Comparison of ENCODE assay signal across 24 cellular contexts in genomic region chr17:73350864-73351263, GRCh38. TPM values are rescaled to one million over a fixed set of nuclear protein-coding genes. Genes with fewer than 3 reads are reported as not detected.
DNase-seq lines count a peak whose midpoint lies in the region; ATAC-seq and TF ChIP-seq lines count a peak whose summit lies in the region.
"Had no signal": no experiment of that assay in that cellular context is flagged by ENCODE, and none has a peak within 500 bp of the region (broad histone marks: within the 10 kb centered on the region; RNA-seq: fewer than 3 reads in every experiment).

No MANE protein-coding gene starts in this region.

- H3K27ac Mint-ChIP-seq in progenitor cell of endocrine pancreas = peak overlapping the region; percentile 49
- H3K27ac Mint-ChIP-seq: CD4-positive, alpha-beta T cell had no signal

- ATAC-seq in left ventricle myocardium superior = no peak
- ATAC-seq: PC-3 had no signal

- peaks cover 3% of the 10 kb centered on the region for H3K27me3 Mint-ChIP-seq in progenitor cell of endocrine pancreas
- H3K27me3 Mint-ChIP-seq: CD4-positive, alpha-beta T cell had no signal

- H3K4me1 Mint-ChIP-seq in progenitor cell of endocrine pancreas (ENCODE audit: low read depth) = peaks cover 9% of the 10 kb centered on the region

- H3K9me3 Mint-ChIP-seq in progenitor cell of endocrine pancreas (ENCODE audit: low read depth) = no peaks in the 10 kb centered on the region
- H3K9me3 Mint-ChIP-seq: CD4-positive, alpha-beta T cell; H9 had no signal

- intact Hi-C loops in left ventricle myocardium superior (cut with micrococcal nuclease) = no loop called here
- intact Hi-C loops in cardiac septum (cut with DNase I) = no loop called here

- H3K4me3 Mint-ChIP-seq in progenitor cell of endocrine pancreas (ENCODE audit: low read depth) = no peak overlapping the region
- H3K4me3 Mint-ChIP-seq: CD4-positive, alpha-beta T cell; H9 had no signal

- peak overlapping the region; percentile 81 for H3K27ac ChIP-seq in layer of hippocampus (ENCODE audit: low read depth, low read length)
- H3K27ac ChIP-seq: BLaER1 treated with 17β-estradiol and CSF1 and Interleukin-3, amounts not matched to agents 10 nM and 100 nM; GM23248 had no signal

- DNase-seq in left ventricle myocardium superior (peak; percentile 3), cardiac septum (ENCODE audit: low spot score) (no peak), progenitor cell of endocrine pancreas (ENCODE audit: low spot score, unreplicated experiment) (no peak), mucosa of gallbladder (ENCODE audit: low spot score) (no peak), AG08396 (ENCODE audit: low spot score) (no peak)
- DNase-seq in activated naive CD4-positive, alpha-beta T cell treated with anti-CD3 and anti-CD28 coated beads, Interleukin-2, amount 50 U/mL, for 16 hours = no peak
- DNase-seq: AML-193; CD4-positive, alpha-beta T cell; GM23248; H9; KBM-7; MG63; NCI-H1105 treated with DMSO at 0.1 percent for 48 hours; NCI-H146; NCI-H2029; NCI-H446; NCI-H524 treated with DMSO at 0.1 percent for 48 hours; NCI-H774; NK-92 treated with Interleukin-12 subunit alpha and Interleukin-12 subunit beta, amount 100 ng/mL, for 24 hours; PC-3; RPMI8226; SHP77 treated with DMSO at 0.1 percent for 48 hours had no signal

- no peak for TF ChIP-seq CTCF in progenitor cell of endocrine pancreas (IDR thresholded peaks at IDR 0.05; ENCODE audit: unreplicated experiment)

- no peaks in the 10 kb centered on the region for H3K27me3 ChIP-seq in layer of hippocampus (ENCODE audit: control insufficient read depth, insufficient read depth, low read length)
- H3K27me3 ChIP-seq: BLaER1 treated with 17β-estradiol and CSF1 and Interleukin-3, amounts not matched to agents 10 nM and 100 nM; MG63 had no signal

- no peaks in the 10 kb centered on the region for H3K36me3 Mint-ChIP-seq in progenitor cell of endocrine pancreas (ENCODE audit: insufficient read depth)

RNA-seq across cellular contexts. Expression of gene CDC42EP4, which starts 39.1 kb away (rescaled TPM):
- total RNA-seq in left ventricle myocardium superior (51.4 TPM), cardiac septum (41.3 TPM), progenitor cell of endocrine pancreas (66.0 and 77.9 TPM in 2 replicates), mucosa of gallbladder (77.6 TPM)
